8 cellular contexts compared by ENCODE assay signal in genomic region chr22:36385491-36386350, GRCh38. TPM values are rescaled to one million over a fixed set of nuclear protein-coding genes. Genes with fewer than 3 reads are reported as not detected.
DNase-seq lines count a peak whose midpoint lies in the region; ATAC-seq and TF ChIP-seq lines count a peak whose summit lies in the region.

No MANE protein-coding gene starts in this region.

- intact Hi-C loops in ascending aorta (cut with DNase I), result loop anchor here (1.0 to 10.0 kb wide), 4 partner anchors 60 to 231 kb away; no protein-coding TSS in a partner anchor

- ATAC-seq in GM18907 (IDR thresholded peaks at IDR 0.05; ENCODE audit: unreplicated experiment) (no peak), HG02588 (IDR thresholded peaks at IDR 0.05; ENCODE audit: unreplicated experiment) (no peak)

- no peaks in the 10 kb centered on the region for H3K9me3 ChIP-seq in ascending aorta
- H3K9me3 ChIP-seq in iPS-20b (ENCODE audit: insufficient read depth, low read depth, low read length), result no peaks in the 10 kb centered on the region

- DNase-seq in NCI-H2081 (lab: John Stamatoyannopoulos, UW) (peak; percentile 48 to 73), NCI-H2081 treated with DMSO at 0.1 percent for 48 hours (lab: John Stamatoyannopoulos, UW) (no peak), RPMI7951 (ENCODE audit: low read depth) (peak; percentile 83), ascending aorta (ENCODE audit: low spot score in 2 of 2) (peak; percentile 59 to 92)
- DNase-seq in stimulated activated CD4-positive, alpha-beta T cell treated with anti-CD3 and anti-CD28 coated beads, Interleukin-2, amount 100 ng/mL, for 24 hours, result peak; percentile 70 to 71

- H3K36me3 ChIP-seq in ascending aorta, result peaks cover 19 to 25% of the 10 kb centered on the region in 2 donors
- H3K36me3 ChIP-seq in iPS-20b (ENCODE audit: insufficient read depth, low read depth, low read length), result peaks cover 12% of the 10 kb centered on the region

- H3K27ac ChIP-seq in ascending aorta (peak overlapping the region; percentile 86 to 95), iPS-20b (ENCODE audit: low read length) (peak overlapping the region; percentile 9)

- no peaks in the 10 kb centered on the region for H3K27me3 ChIP-seq in ascending aorta
- no peaks in the 10 kb centered on the region for H3K27me3 ChIP-seq in iPS-20b (ENCODE audit: insufficient read depth, low read length)

- peak overlapping the region; percentile 83; the same call in 1 of the 2 replicates for H3K9ac ChIP-seq in iPS-20b (ENCODE audit: low read depth, low read length)

- H3K4me3 ChIP-seq in ascending aorta (peak overlapping the region; percentile 92 to 100), iPS-20b (ENCODE audit: low read length) (peak overlapping the region; percentile 70)

- H3K4me1 ChIP-seq in ascending aorta (peaks cover 25 to 36% of the 10 kb centered on the region in 2 donors), iPS-20b (ENCODE audit: insufficient read depth, low read length) (peaks cover 6% of the 10 kb centered on the region; the same call in 1 of the 2 replicates)

- no peak for TF ChIP-seq CTCF in ascending aorta (IDR thresholded peaks at IDR 0.05)

RNA-seq across cellular contexts. Expression of gene MYH9, which starts 2.0 kb away (rescaled TPM):
- total RNA-seq in RPMI7951 (2014; rRNA removed; shearing (Covaris generic)), result 260 and 282 TPM in 2 replicates
- 1,114 TPM for total RNA-seq in ascending aorta
